ENCODE assay signal across 21 cellular contexts in the genomic region with DNA sequence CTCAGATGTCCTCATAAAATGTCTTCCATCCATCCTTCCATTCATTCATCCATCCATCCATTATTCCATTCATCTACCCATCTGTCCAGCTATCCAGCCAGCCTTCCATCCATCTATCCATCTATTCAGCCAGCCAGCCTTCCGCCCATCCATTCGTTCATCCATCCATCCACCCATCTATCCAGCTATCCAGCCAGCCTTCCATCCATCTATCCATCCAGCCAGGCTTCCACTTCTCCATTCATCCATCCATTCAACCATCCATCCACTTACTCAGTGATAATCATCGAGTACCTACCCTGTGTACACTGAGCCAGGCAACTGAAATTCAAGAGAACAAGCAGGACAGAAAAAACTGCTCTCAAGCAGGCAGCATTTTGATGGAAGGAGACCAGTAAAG. TPM values are rescaled to one million over a fixed set of nuclear protein-coding genes. Genes with fewer than 3 reads are reported as not detected.
DNase-seq lines count a peak whose midpoint lies in the region; ATAC-seq, FAIRE-seq and TF ChIP-seq lines count a peak whose summit lies in the region.
"Had no signal": no experiment of that assay in that cellular context is flagged by ENCODE, and none has a peak within 500 bp of the region (broad histone marks: within the 10 kb centered on the region; RNA-seq: fewer than 3 reads in every experiment).

No MANE protein-coding gene starts in this region.

- H3K36me3 ChIP-seq in CD4-positive, CD25-positive, alpha-beta regulatory T cell (ENCODE audit: control insufficient read depth, insufficient read depth, low read length) = no peaks in the 10 kb centered on the region
- H3K36me3 ChIP-seq in H1 (ENCODE audit: control insufficient read depth in 2 of 4, insufficient read depth in 4 of 4, low read length in 3 of 4) (no peaks in the 10 kb centered on the region), neural progenitor cell (no peaks in the 10 kb centered on the region), tibial nerve (no peaks in the 10 kb centered on the region), suprapubic skin (no peaks in the 10 kb centered on the region)

- DNase-seq in CD4-positive, CD25-positive, alpha-beta regulatory T cell = no peak
- no peak for DNase-seq in HTR-8/SVneo (ENCODE audit: insufficient read length, low spot score)
- DNase-seq in H1 (ENCODE audit: low read depth in 1 of 2, low spot score in 2 of 2) = no peak
- no peak for DNase-seq in neural progenitor cell (ENCODE audit: low spot score)
- no peak for DNase-seq in NCI-H82 (lab: John Stamatoyannopoulos, UW)
- DNase-seq in tibial nerve (ENCODE audit: low spot score in 2 of 2) = no peak
- DNase-seq in suprapubic skin (ENCODE audit: low spot score in 2 of 2) = no peak
- DNase-seq: ACHN, COR-L47, EL, GM23248, HCEC 1CT, NCI-H1694 treated with DMSO at 0.1 percent for 48 hours, NCI-H2107, NCI-H510A, NCI-H774, PC-9 had no signal

- TF ChIP-seq POLR2A in H1 (IDR thresholded peaks at IDR 0.05; ENCODE audit: control extremely low read depth in 1 of 2, low read depth in 2 of 2, low read length in 2 of 2) = no peak
- TF ChIP-seq POLR2A in tibial nerve (IDR thresholded peaks at IDR 0.05) = no peak
- no peak for TF ChIP-seq POLR2A in suprapubic skin (IDR thresholded peaks at IDR 0.05)

- no peaks in the 10 kb centered on the region for H3K4me1 ChIP-seq in CD4-positive, CD25-positive, alpha-beta regulatory T cell (ENCODE audit: control insufficient read depth, insufficient read depth, low read length, poor library complexity, severe bottlenecking)
- H3K4me1 ChIP-seq in H1 (replicated peaks in 1 of 4; ENCODE audit: control insufficient read depth in 3 of 4, insufficient read depth in 4 of 4, low read length in 3 of 4) = peaks cover 0 to 2% (median 0%) of the 10 kb centered on the region in 4 experiments; a peak in 1 of 7 replicates
- no peaks in the 10 kb centered on the region for H3K4me1 ChIP-seq in neural progenitor cell
- no peaks in the 10 kb centered on the region for H3K4me1 ChIP-seq in tibial nerve
- no peaks in the 10 kb centered on the region for H3K4me1 ChIP-seq in suprapubic skin

- no peak overlapping the region for H3K4me2 ChIP-seq in H1 (ENCODE audit: insufficient read depth in 1 of 2, low read depth in 2 of 2, low read length in 2 of 2)
- no peak overlapping the region for H3K4me2 ChIP-seq in neural progenitor cell
- H3K4me2 ChIP-seq: PC-9 had no signal

- H2BK5ac ChIP-seq in H1 (ENCODE audit: low read depth, low read length) = no peak overlapping the region

- H3K14ac ChIP-seq in H1 (ENCODE audit: insufficient read length) = no peak overlapping the region

- no peak for TF ChIP-seq EP300 in H1 (IDR thresholded peaks at IDR 0.05; ENCODE audit: borderline replicate concordance in 1 of 2, low read depth in 2 of 2, low read length in 2 of 2)
- no peak for TF ChIP-seq EP300 in tibial nerve (IDR thresholded peaks at IDR 0.05)
- TF ChIP-seq EP300 in suprapubic skin (IDR thresholded peaks at IDR 0.05) = no peak

- no peak overlapping the region for H3K56ac ChIP-seq in H1 (replicated peaks; ENCODE audit: insufficient read length, low read depth, low read length)

- POLR2A ChIA-PET in H1 (lab: Charles Lee; ENCODE audit: partially characterized antibody) = no interaction called here

- no peak for TF ChIP-seq RAD21 in H1 (IDR thresholded peaks at IDR 0.05 in 1 of 2, conservative IDR thresholded peaks at IDR 0.05 in 1 of 2; ENCODE audit: low read depth in 2 of 2, low read length in 2 of 2)

- H3K79me2 ChIP-seq in H1 (ENCODE audit: control insufficient read depth in 1 of 2, insufficient read depth in 2 of 2, low read length in 2 of 2) (no peaks in the 10 kb centered on the region), neural progenitor cell (ENCODE audit: low read depth) (no peaks in the 10 kb centered on the region)

- ATAC-seq in CD4-positive, CD25-positive, alpha-beta regulatory T cell (ENCODE audit: low read depth in 2 of 2) = no peak
- no peak for ATAC-seq in HG03460 (IDR thresholded peaks at IDR 0.05; ENCODE audit: unreplicated experiment)
- ATAC-seq: GM12878, K562 had no signal

- H4K91ac ChIP-seq in H1 (replicated peaks; ENCODE audit: insufficient read length, low read length) = no peak overlapping the region

- H2AK5ac ChIP-seq in H1 (ENCODE audit: low read depth, low read length) = no peak overlapping the region

- 91% methylated on average over 3 of the region's 3 CpGs; no CpG with 5 or more reads in 1 of the 2 experiments for WGBS in H1 (ENCODE audit: extremely low coverage in 1 of 2, insufficient coverage in 1 of 2, insufficient read length in 1 of 2, insufficient replicate concordance in 2 of 2, low coverage in 1 of 2, low lambda C conversion rate in 2 of 2, missing lambda C conversion rate in 1 of 2), 2 experiments
- 90 to 94% methylated on average over 3 of the region's 3 CpGs for WGBS in tibial nerve, 2 donors
- 88% methylated on average over 3 of the region's 3 CpGs for WGBS in suprapubic skin

- no peak overlapping the region for H3K4me3 ChIP-seq in CD4-positive, CD25-positive, alpha-beta regulatory T cell (ENCODE audit: low read depth, low read length)
- H3K4me3 ChIP-seq in H1 (ENCODE audit: extremely low read depth in 1 of 4, insufficient read depth in 2 of 4, low read depth in 3 of 4, low read length in 4 of 4) (no peak overlapping the region), neural progenitor cell (no peak overlapping the region), tibial nerve (no peak overlapping the region), suprapubic skin (no peak overlapping the region)
- H3K4me3 ChIP-seq: GM12878, GM23248, K562, PC-9 had no signal

- no peaks in the 10 kb centered on the region for H3K9me3 ChIP-seq in CD4-positive, CD25-positive, alpha-beta regulatory T cell (ENCODE audit: control insufficient read depth in 2 of 2, low read length in 2 of 2)
- H3K9me3 ChIP-seq in H1 (ENCODE audit: insufficient read depth in 2 of 2, low read depth in 1 of 2, low read length in 1 of 2) = no peaks in the 10 kb centered on the region
- H3K9me3 ChIP-seq in neural progenitor cell (ENCODE audit: low read depth) = no peaks in the 10 kb centered on the region
- H3K9me3 ChIP-seq in tibial nerve = no peaks in the 10 kb centered on the region
- H3K9me3 ChIP-seq in suprapubic skin = no peaks in the 10 kb centered on the region

- H3K4ac ChIP-seq in H1 (replicated peaks; ENCODE audit: insufficient read length, low read depth, low read length) = no peak overlapping the region

- H3K18ac ChIP-seq in H1 (ENCODE audit: extremely low read depth, low read length) = no peak overlapping the region

- H2BK120ac ChIP-seq in H1 (replicated peaks; ENCODE audit: low read depth, low read length) = no peak overlapping the region

- H3K23ac ChIP-seq in H1 (ENCODE audit: insufficient read length) = no peak overlapping the region

- H3K23me2 ChIP-seq in H1 (ENCODE audit: low read depth, low read length) = no peaks in the 10 kb centered on the region; the same call in 1 of the 2 replicates

- H4K5ac ChIP-seq in H1 (ENCODE audit: insufficient read length, low read depth, low read length) = no peak overlapping the region

- no peak overlapping the region for H4K8ac ChIP-seq in H1 (ENCODE audit: extremely low read depth, insufficient read depth, low read length)

- H2BK15ac ChIP-seq in H1 (ENCODE audit: low read length) = peak overlapping the region; percentile 53; the same call in 1 of the 2 replicates

- H3K4me1 Mint-ChIP-seq in CD4-positive, CD25-positive, alpha-beta regulatory T cell = peaks cover 0 to 2% (median 0%) of the 10 kb centered on the region in 4 donors
- peaks cover 27% of the 10 kb centered on the region for H3K4me1 Mint-ChIP-seq in neural progenitor cell

- H3K36me3 Mint-ChIP-seq in CD4-positive, CD25-positive, alpha-beta regulatory T cell = no peaks in the 10 kb centered on the region
- no peaks in the 10 kb centered on the region for H3K36me3 Mint-ChIP-seq in neural progenitor cell
- H3K36me3 Mint-ChIP-seq: CD14-positive monocyte had no signal

- H2BK12ac ChIP-seq in H1 (ENCODE audit: low read depth, low read length) = no peak overlapping the region

- CTCF ChIA-PET in H1 (lab: Charles Lee; ENCODE audit: partially characterized antibody) = interaction anchor here (0.8 to 4.5 kb wide), 7 partner anchors 10 to 621 kb away, joined by 3 to 28 read pairs (median 4); no protein-coding TSS in a partner anchor

- no peak overlapping the region for H3K4me3 Mint-ChIP-seq in CD4-positive, CD25-positive, alpha-beta regulatory T cell
- H3K4me3 Mint-ChIP-seq in neural progenitor cell = no peak overlapping the region

- H3K79me1 ChIP-seq in H1 (ENCODE audit: low read depth, low read length) = no peaks in the 10 kb centered on the region

- H3K9me3 Mint-ChIP-seq in CD4-positive, CD25-positive, alpha-beta regulatory T cell = no peaks in the 10 kb centered on the region
- peaks cover 8% of the 10 kb centered on the region for H3K9me3 Mint-ChIP-seq in neural progenitor cell
- H3K9me3 Mint-ChIP-seq: CD14-positive monocyte had no signal

- H3K27ac ChIP-seq in CD4-positive, CD25-positive, alpha-beta regulatory T cell (ENCODE audit: insufficient read depth, low read length, poor library complexity, severe bottlenecking) = no peak overlapping the region
- H3K27ac ChIP-seq in H1 (ENCODE audit: low read depth, low read length) = no peak overlapping the region
- H3K27ac ChIP-seq in neural progenitor cell = no peak overlapping the region
- no peak overlapping the region for H3K27ac ChIP-seq in tibial nerve
- H3K27ac ChIP-seq in suprapubic skin = no peak overlapping the region
- H3K27ac ChIP-seq: GM23248, PC-9 had no signal

- no peaks in the 10 kb centered on the region for H4K20me1 ChIP-seq in H1 (replicated peaks in 1 of 2; ENCODE audit: control insufficient read depth in 1 of 2, insufficient read depth in 2 of 2, low read length in 2 of 2)
- no peaks in the 10 kb centered on the region for H4K20me1 ChIP-seq in neural progenitor cell (ENCODE audit: low read depth)

- peak overlapping the region in 2 of 3 donors; percentile 5 to 14 for H3K27ac Mint-ChIP-seq in CD4-positive, CD25-positive, alpha-beta regulatory T cell
- peak overlapping the region; percentile 4 for H3K27ac Mint-ChIP-seq in neural progenitor cell
- H3K27ac Mint-ChIP-seq: CD14-positive monocyte had no signal

- H3F3A ChIP-seq in neural progenitor cell (ENCODE audit: low read depth) = peaks cover 4% of the 10 kb centered on the region

- H2BK20ac ChIP-seq in H1 (ENCODE audit: low read length) = no peak overlapping the region

- no peak for TF ChIP-seq CTCF in H1 (IDR thresholded peaks at IDR 0.05; ENCODE audit: control extremely low read depth in 1 of 3, insufficient read depth in 1 of 3, low read depth in 1 of 3, low read length in 3 of 3)
- no peak for TF ChIP-seq CTCF in neural progenitor cell (IDR thresholded peaks at IDR 0.05)
- no peak for TF ChIP-seq CTCF in tibial nerve (IDR thresholded peaks at IDR 0.05)
- TF ChIP-seq CTCF in suprapubic skin (IDR thresholded peaks at IDR 0.05) = no peak

- no peak overlapping the region for H3K9ac ChIP-seq in H1 (replicated peaks in 1 of 4; ENCODE audit: extremely low read depth in 1 of 4, low read depth in 3 of 4, low read length in 3 of 4)
- H3K9ac ChIP-seq in neural progenitor cell = no peak overlapping the region
- H3K9ac ChIP-seq: GM23248 had no signal

- H3K27me3 Mint-ChIP-seq in CD4-positive, CD25-positive, alpha-beta regulatory T cell = peaks cover 15% of the 10 kb centered on the region
- H3K27me3 Mint-ChIP-seq in neural progenitor cell (ENCODE audit: insufficient read depth, low read depth) = peaks cover 10% of the 10 kb centered on the region

- H2AFZ ChIP-seq in H1 (ENCODE audit: low read length) = no peak overlapping the region
- H2AFZ ChIP-seq in neural progenitor cell (replicated peaks) = no peak overlapping the region
- H2AFZ ChIP-seq: GM23248, PC-9 had no signal

- no peaks in the 10 kb centered on the region for H3K27me3 ChIP-seq in CD4-positive, CD25-positive, alpha-beta regulatory T cell (ENCODE audit: control insufficient read depth, insufficient read depth, low read length)
- H3K27me3 ChIP-seq in H1 (replicated peaks in 1 of 4; ENCODE audit: control insufficient read depth in 3 of 4, extremely low read depth in 1 of 4, insufficient read depth in 3 of 4, low read length in 3 of 4) = no peaks in the 10 kb centered on the region
- H3K27me3 ChIP-seq in neural progenitor cell = no peaks in the 10 kb centered on the region
- H3K27me3 ChIP-seq in tibial nerve = no peaks in the 10 kb centered on the region
- H3K27me3 ChIP-seq in suprapubic skin = peaks cover 12% of the 10 kb centered on the region

- FAIRE-seq in HTR-8/SVneo (lab: Jason Lieb, UNC) = peak; percentile 67
- FAIRE-seq in H1 (lab: Jason Lieb, UNC) = no peak
- FAIRE-seq: GM12878, K562 had no signal

RNA-seq across cellular contexts. Expression of gene CCDC182, which starts 4.6 kb away (rescaled TPM):
- not detected for total RNA-seq in CD4-positive, CD25-positive, alpha-beta regulatory T cell
- not detected for polyA plus RNA-seq in CD4-positive, CD25-positive, alpha-beta regulatory T cell
- total RNA-seq in H1 (2021; fragmentation: NEBNext Ultra II Directional; extraction: Animal tissue kit (Norgen Biotek cat#: 25700)) = not detected in 2 replicates
- polyA plus RNA-seq in H1 (2011; rRNA removed) = not detected in 2 replicates
- not detected for polyA plus RNA-seq in H1 (2011; cell fraction: cytosol; rRNA removed)
- not detected for polyA plus RNA-seq in H1 (2011; cell fraction: nucleus; rRNA removed)
- not detected in 4 replicates for polyA plus RNA-seq in H1 (2012, experiment 1 of 2)
- not detected for polyA plus RNA-seq in H1 (2012, experiment 2 of 2)
- not detected for polyA plus RNA-seq in H1 (2013, experiment 1 of 2)
- not detected for polyA plus RNA-seq in H1 (2013, experiment 2 of 2)
- not detected in 2 replicates for polyA minus RNA-seq in H1 (2011; rRNA and poly(A)+ RNA removed)
- polyA minus RNA-seq in H1 (2011; cell fraction: cytosol; rRNA and poly(A)+ RNA removed) = not detected
- not detected for polyA minus RNA-seq in H1 (2011; cell fraction: nucleus; rRNA and poly(A)+ RNA removed)
- total RNA-seq in neural progenitor cell (ENCODE audit: low replicate concordance) (not detected in 2 replicates), tibial nerve (not detected), suprapubic skin (not detected)
- total RNA-seq: GM12878, GM23248, K562, PC-9 had no signal
- polyA plus RNA-seq: CD14-positive monocyte, GM12878, GM23248, K562 had no signal
